ENCODE assay signal across 7 cellular contexts in genomic region chr3:101573449-101574387, GRCh38. TPM values are rescaled to one million over a fixed set of nuclear protein-coding genes. Genes with fewer than 3 reads are reported as not detected.
DNase-seq lines count a peak whose midpoint lies in the region; ATAC-seq and TF ChIP-seq lines count a peak whose summit lies in the region.

PCNP (plus strand) TSS chr3:101574180; CDS start chr3:101574216, 36 bp downstream.

- peak; percentile 79 for ATAC-seq in GM18499 (IDR thresholded peaks at IDR 0.05; ENCODE audit: insufficient read depth, unreplicated experiment)
- ATAC-seq in HG02970 (IDR thresholded peaks at IDR 0.05; ENCODE audit: low FRiP score, unreplicated experiment), result peak; percentile 90

- peak; percentile 97 to 98 for DNase-seq in NCI-H1930 (lab: John Stamatoyannopoulos, UW)
- peak; percentile 98 for DNase-seq in T-helper 22 cell (ENCODE audit: low read depth)
- peak; percentile 98 for DNase-seq in astrocyte of the cerebellum (ENCODE audit: low read depth)
- DNase-seq in hepatic stellate cell (ENCODE audit: low spot score), result peak; percentile 90
- DNase-seq in renal cortical epithelial cell (ENCODE audit: low read depth), result peak; percentile 97

- peak within 1 kb of the TSS; percentile 93 for H3K4me3 ChIP-seq in astrocyte of the cerebellum (ENCODE audit: low read depth, low read length)

- in situ Hi-C loops in astrocyte of the cerebellum (cut with HindIII; ENCODE audit: low sequenced_read_pairs), result no loop called here

- peak; percentile 78 for TF ChIP-seq CTCF in astrocyte of the cerebellum (IDR thresholded peaks at IDR 0.05; ENCODE audit: low read depth, low read length, missing control alignments)

RNA-seq across cellular contexts. Expression of gene PCNP, which starts in this region (rescaled TPM):
- total RNA-seq in renal cortical epithelial cell, result 88.9 and 148 TPM in 2 replicates

Comparison
In these comparisons a context has a peak if more than half of its experiments do, and no peak if none do; other contexts are left out.
1. Peak in every context shown above with its lines: DNase-seq, ATAC-seq and H3K4me3 ChIP-seq.